In genomic region chr3:58285334-58285733, GRCh38 we compare ENCODE assay signal across 23 cellular contexts. TPM values are rescaled to one million over a fixed set of nuclear protein-coding genes. Genes with fewer than 3 reads are reported as not detected.
DNase-seq lines count a peak whose midpoint lies in the region; ATAC-seq and TF ChIP-seq lines count a peak whose summit lies in the region.
"Had no signal": no experiment of that assay in that cellular context is flagged by ENCODE, and none has a peak within 500 bp of the region (broad histone marks: within the 10 kb centered on the region; RNA-seq: fewer than 3 reads in every experiment).

No MANE protein-coding gene starts in this region.

- H3K4me3 ChIP-seq in ascending aorta, result no peak overlapping the region
- H3K4me3 ChIP-seq: BLaER1, GM23248, MG63, PC-9 had no signal

- H3K36me3 ChIP-seq in ascending aorta, result peaks cover 6 to 35% of the 10 kb centered on the region in 2 donors
- H3K36me3 ChIP-seq: MG63 had no signal

- CTCF ChIA-PET in activated CD8-positive, alpha-beta T cell treated with anti-CD3 and anti-CD28 coated beads, Interleukin-2, amount 10 ng/mL, durations not matched to agents 7 days and 5 days (lab: Charles Lee), result interaction anchor here (1.3 kb wide), 2 partner anchors 14 to 21 kb away, joined by 3 to 6 read pairs; partner anchors contain the start of genes HTD2 and RPP14

- no peak for TF ChIP-seq CTCF in ascending aorta (IDR thresholded peaks at IDR 0.05)

- H3K4me3 Mint-ChIP-seq in memory B cell, result no peak overlapping the region
- H3K4me3 Mint-ChIP-seq in activated CD8-positive, alpha-beta T cell treated with anti-CD3 and anti-CD28 coated beads, Interleukin-2, amount 10 ng/mL, durations not matched to agents 7 days and 5 days, result no peak overlapping the region
- H3K4me3 Mint-ChIP-seq: CD4-positive, CD25-positive, alpha-beta regulatory T cell had no signal

- no peak overlapping the region for H3K27ac ChIP-seq in ascending aorta
- H3K27ac ChIP-seq: BLaER1, GM23248, PC-9 had no signal

- H3K9me3 ChIP-seq in ascending aorta, result no peaks in the 10 kb centered on the region
- H3K9me3 ChIP-seq: MG63 had no signal

- ATAC-seq in Right ventricle myocardium superior (ENCODE audit: poor library complexity) (peak; percentile 88), left cardiac atrium (peak; percentile 60 to 74), memory B cell (ENCODE audit: low read depth) (no peak), HG02763 (IDR thresholded peaks at IDR 0.05; ENCODE audit: unreplicated experiment) (no peak)
- no peak for ATAC-seq in activated CD8-positive, alpha-beta T cell treated with anti-CD3 and anti-CD28 coated beads, Interleukin-2, amount 10 ng/mL, durations not matched to agents 7 days and 5 days

- H3K9me3 Mint-ChIP-seq in memory B cell, result no peaks in the 10 kb centered on the region
- H3K9me3 Mint-ChIP-seq in activated CD8-positive, alpha-beta T cell treated with anti-CD3 and anti-CD28 coated beads, Interleukin-2, amount 10 ng/mL, durations not matched to agents 7 days and 5 days (ENCODE audit: insufficient read depth), result no peaks in the 10 kb centered on the region
- H3K9me3 Mint-ChIP-seq: CD4-positive, CD25-positive, alpha-beta regulatory T cell had no signal

- intact Hi-C loops in Right ventricle myocardium superior (cut with DNase I), result loop anchor here (10.0 kb wide), 1 partner anchor 51 kb away; the partner anchor contains the start of gene ABHD6
- intact Hi-C loops in cardiac septum (cut with DNase I), result no loop called here
- intact Hi-C loops in left cardiac atrium (cut with DNase I), result no loop called here
- intact Hi-C loops in ascending aorta (cut with DNase I), result no loop called here

- peaks cover 27% of the 10 kb centered on the region for H3K36me3 Mint-ChIP-seq in memory B cell
- H3K36me3 Mint-ChIP-seq in activated CD8-positive, alpha-beta T cell treated with anti-CD3 and anti-CD28 coated beads, Interleukin-2, amount 10 ng/mL, durations not matched to agents 7 days and 5 days (ENCODE audit: low read depth), result peaks cover 3% of the 10 kb centered on the region

- H3K27me3 ChIP-seq in ascending aorta, result no peaks in the 10 kb centered on the region
- H3K27me3 ChIP-seq: BLaER1, MG63 had no signal

- H3K27ac Mint-ChIP-seq in memory B cell, result peak overlapping the region; percentile 7
- no peak overlapping the region for H3K27ac Mint-ChIP-seq in activated CD8-positive, alpha-beta T cell treated with anti-CD3 and anti-CD28 coated beads, Interleukin-2, amount 10 ng/mL, durations not matched to agents 7 days and 5 days
- H3K27ac Mint-ChIP-seq: CD4-positive, CD25-positive, alpha-beta regulatory T cell had no signal

- POLR2A ChIA-PET in activated CD8-positive, alpha-beta T cell treated with anti-CD3 and anti-CD28 coated beads, Interleukin-2, amount 10 ng/mL, durations not matched to agents 7 days and 5 days (lab: Charles Lee), result no interaction called here

- DNase-seq in Right ventricle myocardium superior (no peak), cardiac septum (ENCODE audit: low spot score) (no peak), left cardiac atrium (no peak), memory B cell (ENCODE audit: low spot score in 2 of 2) (no peak), ascending aorta (ENCODE audit: low spot score in 2 of 2) (no peak), glomerular visceral epithelial cell (ENCODE audit: extremely low spot score) (no peak)
- DNase-seq in activated CD8-positive, alpha-beta T cell treated with anti-CD3 and anti-CD28 coated beads, Interleukin-2, amount 10 ng/mL, durations not matched to agents 7 days and 5 days, result no peak
- DNase-seq: CD4-positive, CD25-positive, alpha-beta regulatory T cell; DMS153; DND-41; GM23248; H7; KBM-7; MG63; NCI-H1105 treated with DMSO at 0.1 percent for 48 hours; NCI-H146; NCI-H1930; NCI-H446; NCI-H526; PC-9; SHP77 had no signal

- peaks cover 3% of the 10 kb centered on the region for H3K4me1 Mint-ChIP-seq in memory B cell
- H3K4me1 Mint-ChIP-seq in activated CD8-positive, alpha-beta T cell treated with anti-CD3 and anti-CD28 coated beads, Interleukin-2, amount 10 ng/mL, durations not matched to agents 7 days and 5 days (ENCODE audit: low read depth), result no peaks in the 10 kb centered on the region

- H3K27me3 Mint-ChIP-seq in memory B cell, result no peaks in the 10 kb centered on the region
- no peaks in the 10 kb centered on the region for H3K27me3 Mint-ChIP-seq in activated CD8-positive, alpha-beta T cell treated with anti-CD3 and anti-CD28 coated beads, Interleukin-2, amount 10 ng/mL, durations not matched to agents 7 days and 5 days (ENCODE audit: low read depth)
- H3K27me3 Mint-ChIP-seq: CD4-positive, CD25-positive, alpha-beta regulatory T cell had no signal

- no peaks in the 10 kb centered on the region for H3K4me1 ChIP-seq in ascending aorta

RNA-seq across cellular contexts. Expression of gene RPP14, which starts 20.7 kb away (rescaled TPM):
- total RNA-seq in Right ventricle myocardium superior (22.5 TPM), cardiac septum (17.0 TPM), left cardiac atrium (10 to 100 TPM; 19.0 to 24.2 TPM), ascending aorta (32.5 TPM)
- 10 to 100 TPM; 12.8 to 15.1 TPM for total RNA-seq in activated CD8-positive, alpha-beta T cell treated with anti-CD3 and anti-CD28 coated beads, Interleukin-2, amount 10 ng/mL, durations not matched to agents 7 days and 5 days

RNA-seq across cellular contexts. Expression of gene HTD2, which starts 21.0 kb away (rescaled TPM):
- 12.0 TPM for total RNA-seq in Right ventricle myocardium superior
- total RNA-seq in cardiac septum, result 12.9 TPM
- total RNA-seq in left cardiac atrium, result 10 to 100 TPM in 1 of 2 donors, 1 to 10 TPM in 1; 8.1 to 12.1 TPM
- 1 to 10 TPM; 7.6 to 8.1 TPM for total RNA-seq in activated CD8-positive, alpha-beta T cell treated with anti-CD3 and anti-CD28 coated beads, Interleukin-2, amount 10 ng/mL, durations not matched to agents 7 days and 5 days
- 0.53 TPM for total RNA-seq in ascending aorta

RNA-seq across cellular contexts. Expression of gene PXK, which starts 47.4 kb away (rescaled TPM):
- total RNA-seq in Right ventricle myocardium superior (12.0 TPM), cardiac septum (10.8 TPM), left cardiac atrium (10 to 100 TPM; 13.3 to 15.1 TPM), ascending aorta (14.8 TPM)
- total RNA-seq in activated CD8-positive, alpha-beta T cell treated with anti-CD3 and anti-CD28 coated beads, Interleukin-2, amount 10 ng/mL, durations not matched to agents 7 days and 5 days, result 10 to 100 TPM; 31.5 to 33.4 TPM

RNA-seq across cellular contexts. Expression of gene ABHD6, which starts 47.7 kb away (rescaled TPM):
- total RNA-seq in Right ventricle myocardium superior (8.3 TPM), cardiac septum (4.9 TPM), left cardiac atrium (10 to 100 TPM in 1 of 2 donors, 1 to 10 TPM in 1; 7.0 to 11.7 TPM), ascending aorta (6.9 TPM)
- total RNA-seq in activated CD8-positive, alpha-beta T cell treated with anti-CD3 and anti-CD28 coated beads, Interleukin-2, amount 10 ng/mL, durations not matched to agents 7 days and 5 days, result 1 to 10 TPM; 4.0 to 4.4 TPM

Comparison
In these comparisons a context has a peak if more than half of its experiments do, and no peak if none do; other contexts are left out.
1. ATAC-seq: peak in Right ventricle myocardium superior (single experiment) and left cardiac atrium (2 of 2); none in memory B cell (single experiment), activated CD8-positive, alpha-beta T cell treated with anti-CD3 and anti-CD28 coated beads, Interleukin-2, amount 10 ng/mL, durations not matched to agents 7 days and 5 days (single experiment) and HG02763 (single experiment).